In genomic region chr9:112887377-112887776, GRCh38 we compare ENCODE assay signal across 10 cellular contexts. TPM values are rescaled to one million over a fixed set of nuclear protein-coding genes. Genes with fewer than 3 reads are reported as not detected.
DNase-seq lines count a peak whose midpoint lies in the region; ATAC-seq and TF ChIP-seq lines count a peak whose summit lies in the region.
"Had no signal": no experiment of that assay in that cellular context is flagged by ENCODE, and none has a peak within 500 bp of the region (broad histone marks: within the 10 kb centered on the region; RNA-seq: fewer than 3 reads in every experiment).

No MANE protein-coding gene starts in this region.

- H3K36me3 ChIP-seq in kidney epithelial cell (ENCODE audit: control insufficient read depth, insufficient read depth, low read length): no peaks in the 10 kb centered on the region

- H3K27me3 ChIP-seq in kidney epithelial cell (ENCODE audit: control insufficient read depth, insufficient read depth, low read length) (peaks cover 20% of the 10 kb centered on the region), foreskin keratinocyte (peaks cover 29% of the 10 kb centered on the region)

- TF ChIP-seq CTCF in GM13977 (IDR thresholded peaks at IDR 0.05; ENCODE audit: extremely low read depth, insufficient read depth, missing control alignments) (peak; percentile 56), kidney epithelial cell (IDR thresholded peaks at IDR 0.05; ENCODE audit: insufficient read depth, low read length, poor library complexity, severe bottlenecking) (peak; percentile 2), foreskin keratinocyte (conservative IDR thresholded peaks at IDR 0.05) (no peak)

- ATAC-seq in HG03571 (IDR thresholded peaks at IDR 0.05; ENCODE audit: unreplicated experiment) (no peak), foreskin keratinocyte (no peak)

- in situ Hi-C loops in GM13977 (cut with MboI; ENCODE audit: low pct_unique_long_range_greater_than_20kb, low sequenced_read_pairs, unreplicated experiment): no loop called here

- no peak overlapping the region for H3K27ac ChIP-seq in foreskin keratinocyte

- no peaks in the 10 kb centered on the region for H3K4me1 ChIP-seq in foreskin keratinocyte

- H3K4me3 ChIP-seq in kidney epithelial cell (ENCODE audit: low read depth, low read length): no peak overlapping the region

- DNase-seq in ELF-1 (ENCODE audit: low read depth, low spot score): peak; percentile 53
- DNase-seq in GM13977 (ENCODE audit: low spot score): no peak
- DNase-seq in RKO (ENCODE audit: low spot score): peak; percentile 10
- DNase-seq in kidney epithelial cell (ENCODE audit: low read depth): no peak
- no peak for DNase-seq in NCI-H187 (lab: John Stamatoyannopoulos, UW)
- DNase-seq in foreskin keratinocyte: no peak
- DNase-seq: NCI-H526 treated with DMSO at 0.1 percent for 48 hours had no signal

RNA-seq across cellular contexts. Expression of gene SLC46A2, which starts 3.3 kb away (rescaled TPM):
- total RNA-seq in kidney epithelial cell: not detected in 2 replicates
- not detected in 2 replicates for total RNA-seq in foreskin keratinocyte
- polyA plus RNA-seq in foreskin keratinocyte: not detected in 2 replicates
- total RNA-seq: astrocyte, glomerular endothelial cell had no signal

Comparison
In these comparisons a context has a peak if more than half of its experiments do, and no peak if none do; other contexts are left out.
1. DNase-seq: peak in ELF-1 (single experiment) and RKO (single experiment); none in GM13977 (single experiment), kidney epithelial cell (single experiment), NCI-H187 (0 of 2) and foreskin keratinocyte (0 of 2).